ENCODE assay signal across 10 cellular contexts in genomic region chr12:25388216-25388615, GRCh38.
A peak's percentile ranks its signal among the peaks of the same experiment; 100 is the strongest.
DNase-seq lines count a peak whose midpoint lies in the region; ATAC-seq and TF ChIP-seq lines count a peak whose summit lies in the region.
"Had no signal": no experiment of that assay in that cellular context is flagged by ENCODE, and none has a peak within 500 bp of the region (broad histone marks: within the 10 kb centered on the region; RNA-seq: fewer than 3 reads in every experiment).

No MANE protein-coding gene starts in this region.

- no peak for TF ChIP-seq CTCF in thyroid gland (IDR thresholded peaks at IDR 0.05)

- H3K4me1 Mint-ChIP-seq in activated CD4-positive, alpha-beta T cell treated with anti-CD3 and anti-CD28 coated beads for 36 hours, result peaks cover 41% of the 10 kb centered on the region
- peaks cover 34% of the 10 kb centered on the region for H3K4me1 Mint-ChIP-seq in activated naive CD8-positive, alpha-beta T cell treated with anti-CD3 and anti-CD28 coated beads, Interleukin-2, amount 10 ng/mL, durations not matched to agents 7 days and 5 days

- peaks cover 0 to 4% of the 10 kb centered on the region in 2 donors for H3K4me1 ChIP-seq in thyroid gland
- H3K4me1 ChIP-seq: vagina had no signal

- H3K9me3 ChIP-seq in thyroid gland, result no peaks in the 10 kb centered on the region
- H3K9me3 ChIP-seq: vagina had no signal

- intact Hi-C loops in activated CD4-positive, alpha-beta T cell treated with anti-CD3 and anti-CD28 coated beads for 36 hours (cut with DNase I, micrococcal nuclease), result loop anchor here in 1 of 2 experiments (1.0 kb wide), 1 partner anchor 397 kb away; no protein-coding TSS in a partner anchor
- intact Hi-C loops in thyroid gland (cut with DNase I), result no loop called here

- DNase-seq in activated CD4-positive, alpha-beta T cell treated with anti-CD3 and anti-CD28 coated beads for 36 hours, result peak; percentile 70
- DNase-seq in activated CD4-positive, alpha-beta T cell treated with anti-CD3 and anti-CD28 coated beads for 4 hours, result no peak
- DNase-seq in LoVo (ENCODE audit: low spot score), result peak; percentile 37
- no peak for DNase-seq in activated naive CD8-positive, alpha-beta T cell treated with anti-CD3 and anti-CD28 coated beads, Interleukin-2, amount 10 ng/mL, durations not matched to agents 7 days and 5 days
- peak; percentile 21 to 36 (median 22) for DNase-seq in stimulated activated CD4-positive, alpha-beta T cell treated with anti-CD3 and anti-CD28 coated beads, TNF-alpha, amount 100 ng/mL, for 48 hours (ENCODE audit: low read depth in 3 of 3)
- DNase-seq in NCI-H1436 (lab: John Stamatoyannopoulos, UW), result no peak
- no peak for DNase-seq in thyroid gland

- TF ChIP-seq POLR2A in thyroid gland (IDR thresholded peaks at IDR 0.05), result no peak

- peak; percentile 20 for ATAC-seq in activated CD4-positive, alpha-beta T cell treated with anti-CD3 and anti-CD28 coated beads for 36 hours
- ATAC-seq in activated naive CD8-positive, alpha-beta T cell treated with anti-CD3 and anti-CD28 coated beads, Interleukin-2, amount 10 ng/mL, durations not matched to agents 7 days and 5 days (ENCODE audit: low read depth), result no peak
- ATAC-seq in HG03039 (IDR thresholded peaks at IDR 0.05; ENCODE audit: unreplicated experiment), result no peak

- no peaks in the 10 kb centered on the region for H3K27me3 ChIP-seq in thyroid gland
- H3K27me3 ChIP-seq: vagina had no signal

- no peak overlapping the region for H3K4me3 ChIP-seq in thyroid gland (replicated peaks in 1 of 3)
- H3K4me3 ChIP-seq: coronary artery, vagina had no signal

- peaks cover 7% of the 10 kb centered on the region for H3K36me3 Mint-ChIP-seq in activated CD4-positive, alpha-beta T cell treated with anti-CD3 and anti-CD28 coated beads for 36 hours (ENCODE audit: low read depth)
- H3K36me3 Mint-ChIP-seq in activated naive CD8-positive, alpha-beta T cell treated with anti-CD3 and anti-CD28 coated beads, Interleukin-2, amount 10 ng/mL, durations not matched to agents 7 days and 5 days, result peaks cover 2% of the 10 kb centered on the region

- no peaks in the 10 kb centered on the region for H3K9me3 Mint-ChIP-seq in activated CD4-positive, alpha-beta T cell treated with anti-CD3 and anti-CD28 coated beads for 36 hours (ENCODE audit: low read depth)
- H3K9me3 Mint-ChIP-seq in activated naive CD8-positive, alpha-beta T cell treated with anti-CD3 and anti-CD28 coated beads, Interleukin-2, amount 10 ng/mL, durations not matched to agents 7 days and 5 days, result no peaks in the 10 kb centered on the region

- H3K36me3 ChIP-seq in thyroid gland, result no peaks in the 10 kb centered on the region
- H3K36me3 ChIP-seq: vagina had no signal

- POLR2A ChIA-PET in activated CD4-positive, alpha-beta T cell treated with anti-CD3 and anti-CD28 coated beads for 36 hours (lab: Charles Lee), result interaction anchor here (0.7 to 1.4 kb wide), 4 partner anchors 23 to 1215 kb away, joined by 3 to 7 read pairs (median 4); partner anchors contain the start of gene KRAS
- POLR2A ChIA-PET in activated naive CD8-positive, alpha-beta T cell treated with anti-CD3 and anti-CD28 coated beads, Interleukin-2, amount 10 ng/mL, durations not matched to agents 7 days and 5 days (lab: Charles Lee), result interaction anchor here (0.6 to 1.9 kb wide), 5 partner anchors 9 to 203 kb away, joined by 4 to 8 read pairs (median 5); partner anchors contain the start of genes DNAI7 and ETFRF1

- CTCF ChIA-PET in activated CD4-positive, alpha-beta T cell treated with anti-CD3 and anti-CD28 coated beads for 36 hours (lab: Charles Lee), result interaction anchor here (0.6 to 2.0 kb wide), 24 partner anchors 13 to 467 kb away, joined by 3 to 19 read pairs (median 4); no protein-coding TSS in a partner anchor

- WGBS in thyroid gland, 2 donors, result 69 to 83% methylated on average over 5 of the region's 5 CpGs

- peak overlapping the region; percentile 23 for H3K4me3 Mint-ChIP-seq in activated CD4-positive, alpha-beta T cell treated with anti-CD3 and anti-CD28 coated beads for 36 hours
- peak overlapping the region; percentile 99 for H3K4me3 Mint-ChIP-seq in activated naive CD8-positive, alpha-beta T cell treated with anti-CD3 and anti-CD28 coated beads, Interleukin-2, amount 10 ng/mL, durations not matched to agents 7 days and 5 days

- H3K27me3 Mint-ChIP-seq in activated CD4-positive, alpha-beta T cell treated with anti-CD3 and anti-CD28 coated beads for 36 hours, result peaks cover 6% of the 10 kb centered on the region
- H3K27me3 Mint-ChIP-seq in activated naive CD8-positive, alpha-beta T cell treated with anti-CD3 and anti-CD28 coated beads, Interleukin-2, amount 10 ng/mL, durations not matched to agents 7 days and 5 days, result no peaks in the 10 kb centered on the region

- no peak overlapping the region for H3K27ac ChIP-seq in thyroid gland
- H3K27ac ChIP-seq: coronary artery, vagina had no signal

- peak overlapping the region; percentile 69 for H3K27ac Mint-ChIP-seq in activated CD4-positive, alpha-beta T cell treated with anti-CD3 and anti-CD28 coated beads for 36 hours
- H3K27ac Mint-ChIP-seq in activated naive CD8-positive, alpha-beta T cell treated with anti-CD3 and anti-CD28 coated beads, Interleukin-2, amount 10 ng/mL, durations not matched to agents 7 days and 5 days, result peak overlapping the region; percentile 43

Comparison
In these comparisons a context has a peak if more than half of its experiments do, and no peak if none do; other contexts are left out.
1. DNase-seq: peak in activated CD4-positive, alpha-beta T cell treated with anti-CD3 and anti-CD28 coated beads for 36 hours (single experiment), LoVo (single experiment) and stimulated activated CD4-positive, alpha-beta T cell treated with anti-CD3 and anti-CD28 coated beads, TNF-alpha, amount 100 ng/mL, for 48 hours (3 of 3); none in activated CD4-positive, alpha-beta T cell treated with anti-CD3 and anti-CD28 coated beads for 4 hours (0 of 2), activated naive CD8-positive, alpha-beta T cell treated with anti-CD3 and anti-CD28 coated beads, Interleukin-2, amount 10 ng/mL, durations not matched to agents 7 days and 5 days (single experiment), NCI-H1436 (single experiment) and thyroid gland (0 of 2).